Comparison of ENCODE assay signal across 8 cellular contexts in genomic region chr12:57755454-57756372, GRCh38. TPM values are rescaled to one million over a fixed set of nuclear protein-coding genes. Genes with fewer than 3 reads are reported as not detected.
DNase-seq lines count a peak whose midpoint lies in the region; ATAC-seq lines count a peak whose summit lies in the region.

No MANE protein-coding gene starts in this region.

- peaks cover 43% of the 10 kb centered on the region for H3K4me1 Mint-ChIP-seq in activated naive CD8-positive, alpha-beta T cell treated with anti-CD3 and anti-CD28 coated beads for 36 hours

- peaks cover 27% of the 10 kb centered on the region for H3K36me3 Mint-ChIP-seq in activated naive CD8-positive, alpha-beta T cell treated with anti-CD3 and anti-CD28 coated beads for 36 hours

- H3K27me3 Mint-ChIP-seq in activated naive CD8-positive, alpha-beta T cell treated with anti-CD3 and anti-CD28 coated beads for 36 hours = no peaks in the 10 kb centered on the region

- DNase-seq in G401 (ENCODE audit: low spot score) (peak; percentile 28), NCI-H146 (lab: John Stamatoyannopoulos, UW) (peak; percentile 74), cortex of kidney (lab: John Stamatoyannopoulos, UW) (no peak)
- peak; percentile 42 for DNase-seq in activated naive CD8-positive, alpha-beta T cell treated with anti-CD3 and anti-CD28 coated beads for 36 hours
- peak; percentile 21 for DNase-seq in stimulated activated CD4-positive, alpha-beta T cell treated with anti-CD3 and anti-CD28 coated beads, Interleukin-4, amount 100 ng/mL, for 24 hours

- peaks cover 17% of the 10 kb centered on the region for H3K4me1 ChIP-seq in iPS-18a (ENCODE audit: control insufficient read depth, low read depth, low read length)

- peaks cover 44% of the 10 kb centered on the region for H3K27me3 ChIP-seq in iPS-18a (ENCODE audit: control insufficient read depth, insufficient read depth, low read length)

- no peaks in the 10 kb centered on the region for H3K9me3 Mint-ChIP-seq in activated naive CD8-positive, alpha-beta T cell treated with anti-CD3 and anti-CD28 coated beads for 36 hours

- peak overlapping the region; percentile 48 for H3K4me3 ChIP-seq in iPS-18a (ENCODE audit: low read length)

- in situ Hi-C loops in G401 (cut with HindIII; ENCODE audit: low sequenced_read_pairs) = no loop called here

- no peak overlapping the region for H3K27ac Mint-ChIP-seq in activated naive CD8-positive, alpha-beta T cell treated with anti-CD3 and anti-CD28 coated beads for 36 hours

- H3K36me3 ChIP-seq in iPS-18a (ENCODE audit: control insufficient read depth, low read depth, low read length) = peaks cover 2% of the 10 kb centered on the region

- no peak overlapping the region for H3K27ac ChIP-seq in iPS-18a (ENCODE audit: low read length)

- H3K4me3 Mint-ChIP-seq in activated naive CD8-positive, alpha-beta T cell treated with anti-CD3 and anti-CD28 coated beads for 36 hours = peak overlapping the region; percentile 87

- H3K9ac ChIP-seq in iPS-18a (ENCODE audit: low read length) = no peak overlapping the region

- ATAC-seq in HG03521 (IDR thresholded peaks at IDR 0.05; ENCODE audit: unreplicated experiment) (no peak), HG03457 (IDR thresholded peaks at IDR 0.05; ENCODE audit: unreplicated experiment) (no peak)

- no peaks in the 10 kb centered on the region for H3K9me3 ChIP-seq in iPS-18a (ENCODE audit: control insufficient read depth, low read depth, low read length)

RNA-seq across cellular contexts. Expression of gene MARCHF9, which starts 0.8 kb away (rescaled TPM):
- 7.2 and 14.2 TPM in 2 replicates for total RNA-seq in G401 (2014; rRNA removed; shearing (Covaris generic))
- 10 to 100 TPM; 18.2 to 19.2 TPM for total RNA-seq in activated naive CD8-positive, alpha-beta T cell treated with anti-CD3 and anti-CD28 coated beads for 36 hours

RNA-seq across cellular contexts. Expression of gene CDK4, which starts 3.6 kb away (rescaled TPM):
- 721 and 790 TPM in 2 replicates for total RNA-seq in G401 (2014; rRNA removed; shearing (Covaris generic))
- 100 to 1,000 TPM; 275 to 304 TPM for total RNA-seq in activated naive CD8-positive, alpha-beta T cell treated with anti-CD3 and anti-CD28 coated beads for 36 hours

RNA-seq across cellular contexts. Expression of gene TSPAN31, which starts 10.9 kb away (rescaled TPM):
- 30.5 and 46.9 TPM in 2 replicates for total RNA-seq in G401 (2014; rRNA removed; shearing (Covaris generic))
- 1 to 10 TPM; 5.7 TPM for total RNA-seq in activated naive CD8-positive, alpha-beta T cell treated with anti-CD3 and anti-CD28 coated beads for 36 hours

RNA-seq across cellular contexts. Expression of gene CYP27B1, which starts 11.2 kb away (rescaled TPM):
- 0.18 and 3.9 TPM in 2 replicates for total RNA-seq in G401 (2014; rRNA removed; shearing (Covaris generic))
- 10 to 100 TPM in 1 of 2 experiments, 1 to 10 TPM in 1; 9.6 to 12.0 TPM for total RNA-seq in activated naive CD8-positive, alpha-beta T cell treated with anti-CD3 and anti-CD28 coated beads for 36 hours

RNA-seq across cellular contexts. Expression of gene METTL1, which starts 16.2 kb away (rescaled TPM):
- total RNA-seq in G401 (2014; rRNA removed; shearing (Covaris generic)) = 15.6 and 30.1 TPM in 2 replicates
- 10 to 100 TPM; 59.6 to 60.1 TPM for total RNA-seq in activated naive CD8-positive, alpha-beta T cell treated with anti-CD3 and anti-CD28 coated beads for 36 hours
